ENCODE assay signal across 25 cellular contexts in genomic region chr2:49931243-49931642, GRCh38.
"Had no signal": no experiment of that assay in that cellular context is flagged by ENCODE, and none has a peak within 500 bp of the region (broad histone marks: within the 10 kb centered on the region; RNA-seq: fewer than 3 reads in every experiment).

No MANE protein-coding gene starts in this region.

- ATAC-seq: left colon; left lung; natural killer cell; psoas muscle; right cardiac atrium; sciatic nerve; stimulated activated effector memory CD8-positive, alpha-beta T cell treated with anti-CD3 and anti-CD28 coated beads, Interleukin-12 subunit alpha, Interleukin-12 subunit beta, amount 100 ng/mL, for 72 hours; upper lobe of right lung had no signal

- DNase-seq: hippocampal formation; kidney glomerular epithelial cell; left colon; left lung; mesendoderm; naive B cell; natural killer cell; nephron progenitor cell; occipital lobe; psoas muscle; retina; right cardiac atrium; small intestine; spleen; stimulated activated CD4-positive, alpha-beta T cell treated with anti-CD3 and anti-CD28 coated beads, Interleukin-4, amount 100 ng/mL, for 24 hours; stimulated activated naive CD4-positive, alpha-beta T cell; tibial artery; trophoblast cell; upper lobe of right lung had no signal

- H3K4me3 ChIP-seq: left lung, lung, neural progenitor cell, psoas muscle, spleen, suprapubic skin, thoracic aorta, tibial artery, upper lobe of right lung had no signal
